Comparison of ENCODE assay signal across 14 cellular contexts in the genomic region with DNA sequence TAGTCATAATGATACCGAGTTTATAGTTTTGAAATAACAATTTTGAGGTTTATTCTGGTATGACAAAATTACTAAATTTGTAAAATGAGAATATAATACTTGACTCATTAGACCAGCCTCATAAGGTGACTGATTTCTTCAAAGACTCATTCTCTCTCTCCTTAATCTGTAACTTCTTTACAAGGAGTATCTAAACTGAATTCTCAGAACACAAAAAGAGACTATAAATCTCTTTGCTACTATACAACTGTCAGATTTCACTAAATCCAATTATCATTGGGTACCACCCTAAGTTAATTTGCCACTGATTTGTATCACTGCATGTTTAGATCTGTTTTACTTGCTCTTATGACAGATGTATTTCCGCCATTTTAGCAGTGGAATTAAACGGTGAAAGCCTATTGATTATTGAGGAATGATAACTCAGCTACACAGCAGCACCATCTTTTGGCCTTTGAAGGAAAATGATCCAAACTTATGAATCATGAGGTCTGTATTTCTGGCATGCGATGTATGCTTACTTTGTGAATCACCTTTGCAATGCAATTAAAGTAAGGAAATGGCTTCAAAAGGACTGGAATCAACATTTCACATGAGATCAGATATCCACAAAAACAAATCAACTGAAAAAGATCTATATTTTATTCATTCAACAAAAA.
DNase-seq lines count a peak whose midpoint lies in the region; ATAC-seq, FAIRE-seq and TF ChIP-seq lines count a peak whose summit lies in the region.
"Had no signal": no experiment of that assay in that cellular context is flagged by ENCODE, and none has a peak within 500 bp of the region (broad histone marks: within the 10 kb centered on the region; RNA-seq: fewer than 3 reads in every experiment).

No MANE protein-coding gene starts in this region.

- TF ChIP-seq CTCF in body of pancreas (IDR thresholded peaks at IDR 0.05): no peak

- no peaks in the 10 kb centered on the region for H3K27me3 ChIP-seq in body of pancreas
- H3K27me3 ChIP-seq: uterus had no signal

- no peaks in the 10 kb centered on the region for H3K36me3 ChIP-seq in body of pancreas (replicated peaks in 1 of 2; ENCODE audit: insufficient read depth in 1 of 2, low read depth in 2 of 2)
- H3K36me3 ChIP-seq: uterus had no signal

- H3K27ac ChIP-seq in body of pancreas: no peak overlapping the region
- H3K27ac ChIP-seq: uterus had no signal

- 21 to 31% methylated on average over 4 of the region's 4 CpGs for WGBS in body of pancreas, 2 donors

- no peaks in the 10 kb centered on the region for H3K4me1 ChIP-seq in body of pancreas
- H3K4me1 ChIP-seq: uterus had no signal

- DNase-seq in NCI-H510A treated with DMSO at 0.1 percent for 48 hours (lab: John Stamatoyannopoulos, UW): peak; percentile 9
- DNase-seq in NCI-H510A (lab: John Stamatoyannopoulos, UW): no peak
- peak; percentile 74 for DNase-seq in RCC 7860 (ENCODE audit: low spot score)
- DNase-seq in fibroblast of the conjunctiva (ENCODE audit: low read depth): peak; percentile 18
- DNase-seq in superior temporal gyrus (ENCODE audit: extremely low spot score): peak; percentile 38
- no peak for DNase-seq in body of pancreas
- DNase-seq in ecto neural progenitor cell (ENCODE audit: low spot score): no peak
- DNase-seq: activated B cell treated with CpG ODN at 0.5 μM for 24 hours, AML-193, aorta, immature natural killer cell, NCI-H2171 treated with DMSO at 0.1 percent for 48 hours, uterus had no signal

- intact Hi-C loops in body of pancreas (cut with DNase I): no loop called here

- peak; percentile 87 for FAIRE-seq in RCC 7860 (lab: Jason Lieb, UNC)

- H3K9me3 ChIP-seq in body of pancreas: no peaks in the 10 kb centered on the region
- H3K9me3 ChIP-seq: uterus had no signal

- no peak overlapping the region for H3K4me3 ChIP-seq in body of pancreas
- H3K4me3 ChIP-seq: uterus had no signal

- ATAC-seq in body of pancreas: no peak
- no peak for ATAC-seq in HG02973 (IDR thresholded peaks at IDR 0.05; ENCODE audit: unreplicated experiment)

- no peak for TF ChIP-seq POLR2A in body of pancreas (IDR thresholded peaks at IDR 0.05)

Comparison
In these comparisons a context has a peak if more than half of its experiments do, and no peak if none do; other contexts are left out.
1. DNase-seq: peak in NCI-H510A treated with DMSO at 0.1 percent for 48 hours (single experiment), RCC 7860 (single experiment), fibroblast of the conjunctiva (single experiment) and superior temporal gyrus (single experiment); none in NCI-H510A (single experiment), body of pancreas (0 of 4) and ecto neural progenitor cell (single experiment).